1 cellular context compared by ENCODE assay signal in the genomic region with DNA sequence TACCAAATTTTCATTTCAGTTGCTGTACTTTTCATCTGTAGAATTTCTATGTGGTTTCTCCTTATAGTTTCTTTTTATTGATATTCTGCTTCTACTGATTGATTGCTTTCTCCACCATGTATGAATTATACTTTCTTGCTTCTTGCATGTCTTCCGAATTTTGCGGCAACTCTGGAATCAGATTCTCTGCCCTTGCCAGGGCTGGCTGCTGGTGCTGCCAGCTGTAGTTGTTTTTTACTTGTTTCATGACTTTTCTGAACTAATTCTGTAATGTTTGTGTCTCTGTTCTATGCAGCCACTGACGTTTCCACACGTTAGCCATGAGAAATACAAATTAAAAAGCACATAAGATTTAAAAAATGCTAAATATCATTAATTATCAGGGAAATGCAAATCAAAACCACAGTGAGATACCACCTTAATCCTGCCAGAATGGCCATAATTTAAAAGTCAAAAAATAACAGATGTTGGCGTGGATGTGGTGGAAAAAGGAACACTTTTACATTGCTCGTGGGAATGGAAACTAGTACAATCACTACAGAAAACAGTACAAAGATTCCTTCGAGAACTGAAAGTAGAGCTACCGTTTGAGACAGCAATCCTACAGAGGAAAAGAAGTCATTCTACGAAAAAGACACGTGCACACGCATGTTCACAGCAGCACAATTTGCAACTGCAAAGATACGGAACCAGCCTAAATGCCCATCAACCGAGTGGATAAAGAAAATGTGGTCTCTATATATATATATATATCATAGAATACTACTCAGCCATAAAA.
A peak's percentile ranks its signal among the peaks of the same experiment; 100 is the strongest.
TF ChIP-seq lines count a peak whose summit lies in the region.

No MANE protein-coding gene starts in this region.

TF ChIP-seq in GM12878, 131 proteins besides CTCF, POLR2A, EP300 and RAD21 (continued from another document and continues in another):
- TF ChIP-seq ATF3 (IDR thresholded peaks at IDR 0.05; ENCODE audit: borderline replicate concordance, extremely low read depth, low read depth, low read length) (no peak), FOXM1 (IDR thresholded peaks at IDR 0.05; ENCODE audit: low read depth, low read length) (no peak), MYB (IDR thresholded peaks at IDR 0.05; ENCODE audit: borderline replicate concordance, low read depth, low read length) (no peak), KAT2A (conservative IDR thresholded peaks at IDR 0.05; ENCODE audit: control insufficient read depth, low read depth, low read length) (no peak), RBBP5 (conservative IDR thresholded peaks at IDR 0.05) (no peak), NBN (IDR thresholded peaks at IDR 0.05) (no peak), ZNF217 (IDR thresholded peaks at IDR 0.05) (no peak), USF1 (IDR thresholded peaks at IDR 0.05; ENCODE audit: borderline replicate concordance, extremely low read length, insufficient read depth, low read depth, low read length) (no peak), NR2C2 (IDR thresholded peaks at IDR 0.05; ENCODE audit: borderline replicate concordance, control insufficient read depth, insufficient read length, low read depth) (no peak), RUNX3 (IDR thresholded peaks at IDR 0.05; ENCODE audit: low read length) (peak; percentile 34; the same call in 1 of the 2 replicates), TARDBP (IDR thresholded peaks at IDR 0.05; ENCODE audit: borderline replicate concordance) (no peak), NR2F1 (conservative IDR thresholded peaks at IDR 0.05) (no peak), ZBTB33 (IDR thresholded peaks at IDR 0.05) (no peak), LARP7 (IDR thresholded peaks at IDR 0.05) (no peak), NFYA (IDR thresholded peaks at IDR 0.05; ENCODE audit: borderline replicate concordance, low read depth, low read length) (no peak), DPF2 (IDR thresholded peaks at IDR 0.05) (no peak), BRCA1 (IDR thresholded peaks at IDR 0.05; ENCODE audit: low read depth, low read length) (no peak), CHD4 (IDR thresholded peaks at IDR 0.05) (no peak), SREBF1 (IDR thresholded peaks at IDR 0.05; ENCODE audit: low read length) (no peak), SMARCA5 (IDR thresholded peaks at IDR 0.05) (no peak), JUNB (IDR thresholded peaks at IDR 0.05) (no peak), EGR1 (IDR thresholded peaks at IDR 0.05; ENCODE audit: borderline replicate concordance in 1 of 2, low read depth in 2 of 2, low read length in 2 of 2) (no peak), EED (IDR thresholded peaks at IDR 0.05; ENCODE audit: low read depth) (no peak), CBX3 (IDR thresholded peaks at IDR 0.05; ENCODE audit: borderline replicate concordance, low read depth) (no peak), TBL1XR1 (IDR thresholded peaks at IDR 0.05; ENCODE audit: low read depth, low read length) (no peak), HDAC6 (IDR thresholded peaks at IDR 0.05; ENCODE audit: unreplicated experiment) (no peak), SMC3 (IDR thresholded peaks at IDR 0.05; ENCODE audit: borderline replicate concordance, low read length) (no peak), TAF1 (IDR thresholded peaks at IDR 0.05; ENCODE audit: borderline replicate concordance, low read depth, low read length) (no peak), SIN3A (IDR thresholded peaks at IDR 0.05; ENCODE audit: low read depth, low read length) (no peak), RAD51 (IDR thresholded peaks at IDR 0.05) (peak; percentile 44), MEF2B (IDR thresholded peaks at IDR 0.05; ENCODE audit: partially characterized antibody, poor library complexity, severe bottlenecking) (peak; percentile 79), ETV6 (conservative IDR thresholded peaks at IDR 0.05 in 1 of 2, IDR thresholded peaks at IDR 0.05 in 1 of 2; ENCODE audit: borderline replicate concordance in 1 of 2, low read depth in 1 of 2) (no peak), ZSCAN29 (IDR thresholded peaks at IDR 0.05) (no peak), ZNF24 (IDR thresholded peaks at IDR 0.05) (no peak), SIX5 (IDR thresholded peaks at IDR 0.05; ENCODE audit: low read depth, low read length, severe bottlenecking) (no peak)
- TF ChIP-seq, protein P1, sequence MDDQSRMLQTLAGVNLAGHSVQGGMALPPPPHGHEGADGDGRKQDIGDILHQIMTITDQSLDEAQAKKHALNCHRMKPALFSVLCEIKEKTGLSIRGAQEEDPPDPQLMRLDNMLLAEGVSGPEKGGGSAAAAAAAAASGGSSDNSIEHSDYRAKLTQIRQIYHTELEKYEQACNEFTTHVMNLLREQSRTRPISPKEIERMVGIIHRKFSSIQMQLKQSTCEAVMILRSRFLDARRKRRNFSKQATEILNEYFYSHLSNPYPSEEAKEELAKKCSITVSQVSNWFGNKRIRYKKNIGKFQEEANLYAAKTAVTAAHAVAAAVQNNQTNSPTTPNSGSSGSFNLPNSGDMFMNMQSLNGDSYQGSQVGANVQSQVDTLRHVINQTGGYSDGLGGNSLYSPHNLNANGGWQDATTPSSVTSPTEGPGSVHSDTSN (IDR thresholded peaks at IDR 0.05; ENCODE audit: insufficient replicate concordance, low read depth, low read length): no peak
- TF ChIP-seq, protein P2, sequence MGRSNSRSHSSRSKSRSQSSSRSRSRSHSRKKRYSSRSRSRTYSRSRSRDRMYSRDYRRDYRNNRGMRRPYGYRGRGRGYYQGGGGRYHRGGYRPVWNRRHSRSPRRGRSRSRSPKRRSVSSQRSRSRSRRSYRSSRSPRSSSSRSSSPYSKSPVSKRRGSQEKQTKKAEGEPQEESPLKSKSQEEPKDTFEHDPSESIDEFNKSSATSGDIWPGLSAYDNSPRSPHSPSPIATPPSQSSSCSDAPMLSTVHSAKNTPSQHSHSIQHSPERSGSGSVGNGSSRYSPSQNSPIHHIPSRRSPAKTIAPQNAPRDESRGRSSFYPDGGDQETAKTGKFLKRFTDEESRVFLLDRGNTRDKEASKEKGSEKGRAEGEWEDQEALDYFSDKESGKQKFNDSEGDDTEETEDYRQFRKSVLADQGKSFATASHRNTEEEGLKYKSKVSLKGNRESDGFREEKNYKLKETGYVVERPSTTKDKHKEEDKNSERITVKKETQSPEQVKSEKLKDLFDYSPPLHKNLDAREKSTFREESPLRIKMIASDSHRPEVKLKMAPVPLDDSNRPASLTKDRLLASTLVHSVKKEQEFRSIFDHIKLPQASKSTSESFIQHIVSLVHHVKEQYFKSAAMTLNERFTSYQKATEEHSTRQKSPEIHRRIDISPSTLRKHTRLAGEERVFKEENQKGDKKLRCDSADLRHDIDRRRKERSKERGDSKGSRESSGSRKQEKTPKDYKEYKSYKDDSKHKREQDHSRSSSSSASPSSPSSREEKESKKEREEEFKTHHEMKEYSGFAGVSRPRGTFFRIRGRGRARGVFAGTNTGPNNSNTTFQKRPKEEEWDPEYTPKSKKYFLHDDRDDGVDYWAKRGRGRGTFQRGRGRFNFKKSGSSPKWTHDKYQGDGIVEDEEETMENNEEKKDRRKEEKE (IDR thresholded peaks at IDR 0.05): no peak
- TF ChIP-seq, protein P3, sequence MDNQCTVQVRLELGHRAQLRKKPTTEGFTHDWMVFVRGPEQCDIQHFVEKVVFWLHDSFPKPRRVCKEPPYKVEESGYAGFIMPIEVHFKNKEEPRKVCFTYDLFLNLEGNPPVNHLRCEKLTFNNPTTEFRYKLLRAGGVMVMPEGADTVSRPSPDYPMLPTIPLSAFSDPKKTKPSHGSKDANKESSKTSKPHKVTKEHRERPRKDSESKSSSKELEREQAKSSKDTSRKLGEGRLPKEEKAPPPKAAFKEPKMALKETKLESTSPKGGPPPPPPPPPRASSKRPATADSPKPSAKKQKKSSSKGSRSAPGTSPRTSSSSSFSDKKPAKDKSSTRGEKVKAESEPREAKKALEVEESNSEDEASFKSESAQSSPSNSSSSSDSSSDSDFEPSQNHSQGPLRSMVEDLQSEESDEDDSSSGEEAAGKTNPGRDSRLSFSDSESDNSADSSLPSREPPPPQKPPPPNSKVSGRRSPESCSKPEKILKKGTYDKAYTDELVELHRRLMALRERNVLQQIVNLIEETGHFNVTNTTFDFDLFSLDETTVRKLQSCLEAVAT (IDR thresholded peaks at IDR 0.05): no peak
- TF ChIP-seq, protein P4, sequence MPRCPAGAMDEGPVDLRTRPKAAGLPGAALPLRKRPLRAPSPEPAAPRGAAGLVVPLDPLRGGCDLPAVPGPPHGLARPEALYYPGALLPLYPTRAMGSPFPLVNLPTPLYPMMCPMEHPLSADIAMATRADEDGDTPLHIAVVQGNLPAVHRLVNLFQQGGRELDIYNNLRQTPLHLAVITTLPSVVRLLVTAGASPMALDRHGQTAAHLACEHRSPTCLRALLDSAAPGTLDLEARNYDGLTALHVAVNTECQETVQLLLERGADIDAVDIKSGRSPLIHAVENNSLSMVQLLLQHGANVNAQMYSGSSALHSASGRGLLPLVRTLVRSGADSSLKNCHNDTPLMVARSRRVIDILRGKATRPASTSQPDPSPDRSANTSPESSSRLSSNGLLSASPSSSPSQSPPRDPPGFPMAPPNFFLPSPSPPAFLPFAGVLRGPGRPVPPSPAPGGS (IDR thresholded peaks at IDR 0.05; ENCODE audit: borderline replicate concordance, insufficient read depth, low read depth, low read length, poor library complexity, severe bottlenecking): no peak
- TF ChIP-seq, protein P5, sequence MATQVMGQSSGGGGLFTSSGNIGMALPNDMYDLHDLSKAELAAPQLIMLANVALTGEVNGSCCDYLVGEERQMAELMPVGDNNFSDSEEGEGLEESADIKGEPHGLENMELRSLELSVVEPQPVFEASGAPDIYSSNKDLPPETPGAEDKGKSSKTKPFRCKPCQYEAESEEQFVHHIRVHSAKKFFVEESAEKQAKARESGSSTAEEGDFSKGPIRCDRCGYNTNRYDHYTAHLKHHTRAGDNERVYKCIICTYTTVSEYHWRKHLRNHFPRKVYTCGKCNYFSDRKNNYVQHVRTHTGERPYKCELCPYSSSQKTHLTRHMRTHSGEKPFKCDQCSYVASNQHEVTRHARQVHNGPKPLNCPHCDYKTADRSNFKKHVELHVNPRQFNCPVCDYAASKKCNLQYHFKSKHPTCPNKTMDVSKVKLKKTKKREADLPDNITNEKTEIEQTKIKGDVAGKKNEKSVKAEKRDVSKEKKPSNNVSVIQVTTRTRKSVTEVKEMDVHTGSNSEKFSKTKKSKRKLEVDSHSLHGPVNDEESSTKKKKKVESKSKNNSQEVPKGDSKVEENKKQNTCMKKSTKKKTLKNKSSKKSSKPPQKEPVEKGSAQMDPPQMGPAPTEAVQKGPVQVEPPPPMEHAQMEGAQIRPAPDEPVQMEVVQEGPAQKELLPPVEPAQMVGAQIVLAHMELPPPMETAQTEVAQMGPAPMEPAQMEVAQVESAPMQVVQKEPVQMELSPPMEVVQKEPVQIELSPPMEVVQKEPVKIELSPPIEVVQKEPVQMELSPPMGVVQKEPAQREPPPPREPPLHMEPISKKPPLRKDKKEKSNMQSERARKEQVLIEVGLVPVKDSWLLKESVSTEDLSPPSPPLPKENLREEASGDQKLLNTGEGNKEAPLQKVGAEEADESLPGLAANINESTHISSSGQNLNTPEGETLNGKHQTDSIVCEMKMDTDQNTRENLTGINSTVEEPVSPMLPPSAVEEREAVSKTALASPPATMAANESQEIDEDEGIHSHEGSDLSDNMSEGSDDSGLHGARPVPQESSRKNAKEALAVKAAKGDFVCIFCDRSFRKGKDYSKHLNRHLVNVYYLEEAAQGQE (IDR thresholded peaks at IDR 0.05; ENCODE audit: low read depth, low read length): no peak
- TF ChIP-seq, protein P6, sequence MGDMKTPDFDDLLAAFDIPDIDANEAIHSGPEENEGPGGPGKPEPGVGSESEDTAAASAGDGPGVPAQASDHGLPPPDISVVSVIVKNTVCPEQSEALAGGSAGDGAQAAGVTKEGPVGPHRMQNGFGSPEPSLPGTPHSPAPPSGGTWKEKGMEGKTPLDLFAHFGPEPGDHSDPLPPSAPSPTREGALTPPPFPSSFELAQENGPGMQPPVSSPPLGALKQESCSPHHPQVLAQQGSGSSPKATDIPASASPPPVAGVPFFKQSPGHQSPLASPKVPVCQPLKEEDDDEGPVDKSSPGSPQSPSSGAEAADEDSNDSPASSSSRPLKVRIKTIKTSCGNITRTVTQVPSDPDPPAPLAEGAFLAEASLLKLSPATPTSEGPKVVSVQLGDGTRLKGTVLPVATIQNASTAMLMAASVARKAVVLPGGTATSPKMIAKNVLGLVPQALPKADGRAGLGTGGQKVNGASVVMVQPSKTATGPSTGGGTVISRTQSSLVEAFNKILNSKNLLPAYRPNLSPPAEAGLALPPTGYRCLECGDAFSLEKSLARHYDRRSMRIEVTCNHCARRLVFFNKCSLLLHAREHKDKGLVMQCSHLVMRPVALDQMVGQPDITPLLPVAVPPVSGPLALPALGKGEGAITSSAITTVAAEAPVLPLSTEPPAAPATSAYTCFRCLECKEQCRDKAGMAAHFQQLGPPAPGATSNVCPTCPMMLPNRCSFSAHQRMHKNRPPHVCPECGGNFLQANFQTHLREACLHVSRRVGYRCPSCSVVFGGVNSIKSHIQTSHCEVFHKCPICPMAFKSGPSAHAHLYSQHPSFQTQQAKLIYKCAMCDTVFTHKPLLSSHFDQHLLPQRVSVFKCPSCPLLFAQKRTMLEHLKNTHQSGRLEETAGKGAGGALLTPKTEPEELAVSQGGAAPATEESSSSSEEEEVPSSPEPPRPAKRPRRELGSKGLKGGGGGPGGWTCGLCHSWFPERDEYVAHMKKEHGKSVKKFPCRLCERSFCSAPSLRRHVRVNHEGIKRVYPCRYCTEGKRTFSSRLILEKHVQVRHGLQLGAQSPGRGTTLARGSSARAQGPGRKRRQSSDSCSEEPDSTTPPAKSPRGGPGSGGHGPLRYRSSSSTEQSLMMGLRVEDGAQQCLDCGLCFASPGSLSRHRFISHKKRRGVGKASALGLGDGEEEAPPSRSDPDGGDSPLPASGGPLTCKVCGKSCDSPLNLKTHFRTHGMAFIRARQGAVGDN (IDR thresholded peaks at IDR 0.05): peak; percentile 71
